9 cellular contexts compared by ENCODE assay signal in the genomic region with DNA sequence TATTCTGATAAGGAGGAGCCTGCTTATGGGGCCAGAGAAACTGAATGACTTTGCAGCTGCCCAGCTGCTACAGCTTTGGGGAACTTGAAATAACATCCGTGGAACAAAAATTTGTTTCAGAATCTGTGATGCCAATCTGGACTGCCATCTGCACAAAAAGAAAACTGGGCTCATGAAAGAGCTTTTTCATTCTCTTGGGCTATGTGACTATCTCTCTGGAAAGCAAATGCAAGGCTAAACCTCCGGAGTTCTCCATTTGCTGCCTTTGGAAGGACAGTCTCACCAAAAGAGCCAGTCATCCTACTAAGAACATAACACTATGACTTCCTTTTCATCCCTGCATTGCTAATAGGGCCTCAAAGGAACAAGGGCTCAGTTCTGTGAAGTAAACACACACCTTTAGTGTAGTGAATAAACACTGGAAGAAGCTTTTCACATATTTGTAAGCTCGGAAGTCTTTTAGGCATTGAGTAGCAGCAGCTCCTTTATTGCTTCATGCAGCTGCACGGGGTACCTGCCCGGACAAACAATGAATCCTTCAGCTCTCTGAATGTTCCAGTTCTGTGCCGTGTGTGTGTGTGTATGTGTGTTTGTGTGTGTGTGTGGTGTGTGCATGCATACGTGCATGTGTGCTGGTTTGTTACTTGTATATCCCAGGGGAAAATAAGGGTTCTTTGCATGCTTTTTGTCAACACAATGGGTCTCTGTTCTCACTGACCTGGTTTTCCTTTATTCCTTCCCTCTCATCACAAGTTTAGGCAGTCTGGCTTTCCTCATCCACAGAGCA.
DNase-seq lines count a peak whose midpoint lies in the region; ATAC-seq lines count a peak whose summit lies in the region.
"Had no signal": no experiment of that assay in that cellular context is flagged by ENCODE, and none has a peak within 500 bp of the region (broad histone marks: within the 10 kb centered on the region; RNA-seq: fewer than 3 reads in every experiment).

No MANE protein-coding gene starts in this region.

- H3K36me3 Mint-ChIP-seq in activated CD8-positive, alpha-beta memory T cell treated with anti-CD3 and anti-CD28 coated beads, Interleukin-2, amount 10 ng/mL, durations not matched to agents 7 days and 5 days, result peaks cover 17% of the 10 kb centered on the region
- no peaks in the 10 kb centered on the region for H3K36me3 Mint-ChIP-seq in dendritic cell treated with granulocyte-macrophage colony-stimulating factor and Interleukin-4, amounts not matched to agents 40 ng/mL and 50 ng/mL, for 4 days (ENCODE audit: low read depth)
- no peaks in the 10 kb centered on the region for H3K36me3 Mint-ChIP-seq in stimulated activated naive B cell treated with anti-CD40 and anti-IgM and Interleukin-4, amounts not matched to agents 10 μg/mL and 1 μg/mL and 100 μg/mL, for 72 hours

- ATAC-seq in activated CD8-positive, alpha-beta memory T cell treated with anti-CD3 and anti-CD28 coated beads, Interleukin-2, amount 10 ng/mL, durations not matched to agents 7 days and 5 days, result no peak
- ATAC-seq in stimulated activated naive B cell treated with anti-CD40 and anti-IgM and Interleukin-4, amounts not matched to agents 10 μg/mL and 1 μg/mL and 100 μg/mL, for 72 hours (replicated peaks), result peak; percentile 15 to 27
- no peak for ATAC-seq in stimulated activated naive CD8-positive, alpha-beta T cell treated with anti-CD3 and anti-CD28 coated beads, Interleukin-15, Interleukin-2, amounts not matched to agents 100 U/mL and 50 U/mL, for 24 hours

- H3K4me1 Mint-ChIP-seq in activated CD8-positive, alpha-beta memory T cell treated with anti-CD3 and anti-CD28 coated beads, Interleukin-2, amount 10 ng/mL, durations not matched to agents 7 days and 5 days, result peaks cover 95% of the 10 kb centered on the region
- peaks cover 46% of the 10 kb centered on the region for H3K4me1 Mint-ChIP-seq in dendritic cell treated with granulocyte-macrophage colony-stimulating factor and Interleukin-4, amounts not matched to agents 40 ng/mL and 50 ng/mL, for 4 days (ENCODE audit: low read depth)
- peaks cover 54 to 88% of the 10 kb centered on the region in 2 donors for H3K4me1 Mint-ChIP-seq in stimulated activated naive B cell treated with anti-CD40 and anti-IgM and Interleukin-4, amounts not matched to agents 10 μg/mL and 1 μg/mL and 100 μg/mL, for 72 hours

- H3K27ac Mint-ChIP-seq in activated CD8-positive, alpha-beta memory T cell treated with anti-CD3 and anti-CD28 coated beads, Interleukin-2, amount 10 ng/mL, durations not matched to agents 7 days and 5 days, result peak overlapping the region; percentile 64
- peak overlapping the region; percentile 54 for H3K27ac Mint-ChIP-seq in dendritic cell treated with granulocyte-macrophage colony-stimulating factor and Interleukin-4, amounts not matched to agents 40 ng/mL and 50 ng/mL, for 4 days
- H3K27ac Mint-ChIP-seq in stimulated activated naive B cell treated with anti-CD40 and anti-IgM and Interleukin-4, amounts not matched to agents 10 μg/mL and 1 μg/mL and 100 μg/mL, for 72 hours, result peak overlapping the region; percentile 69

- no peaks in the 10 kb centered on the region for H3K9me3 Mint-ChIP-seq in activated CD8-positive, alpha-beta memory T cell treated with anti-CD3 and anti-CD28 coated beads, Interleukin-2, amount 10 ng/mL, durations not matched to agents 7 days and 5 days (ENCODE audit: low read depth)
- H3K9me3 Mint-ChIP-seq in dendritic cell treated with granulocyte-macrophage colony-stimulating factor and Interleukin-4, amounts not matched to agents 40 ng/mL and 50 ng/mL, for 4 days, result no peaks in the 10 kb centered on the region
- H3K9me3 Mint-ChIP-seq in stimulated activated naive B cell treated with anti-CD40 and anti-IgM and Interleukin-4, amounts not matched to agents 10 μg/mL and 1 μg/mL and 100 μg/mL, for 72 hours, result no peaks in the 10 kb centered on the region

- DNase-seq in activated CD8-positive, alpha-beta memory T cell treated with anti-CD3 and anti-CD28 coated beads, Interleukin-2, amount 10 ng/mL, durations not matched to agents 7 days and 5 days, result no peak
- no peak for DNase-seq in activated CD8-positive, alpha-beta memory T cell treated with anti-CD3 and anti-CD28 coated beads, Interleukin-2, amount 50 U/mL, for 4 hours
- DNase-seq in NCI-H1048 (lab: John Stamatoyannopoulos, UW) (peak; percentile 23), GM03348 (ENCODE audit: low spot score) (no peak), NCI-H2171 (lab: John Stamatoyannopoulos, UW) (no peak)
- DNase-seq in stimulated activated naive B cell treated with anti-CD40 and anti-IgM and Interleukin-4, amounts not matched to agents 10 μg/mL and 1 μg/mL and 100 μg/mL, for 72 hours, result no peak
- DNase-seq in stimulated activated naive CD8-positive, alpha-beta T cell treated with anti-CD3 and anti-CD28 coated beads, Interleukin-15, Interleukin-2, amounts not matched to agents 100 U/mL and 50 U/mL, for 24 hours, result no peak
- DNase-seq: colonic mucosa had no signal

- intact Hi-C loops in dendritic cell treated with granulocyte-macrophage colony-stimulating factor and Interleukin-4, amounts not matched to agents 40 ng/mL and 50 ng/mL, for 4 days (cut with micrococcal nuclease), result loop anchor here (5.0 kb wide), 1 partner anchor 54 kb away; no protein-coding TSS in a partner anchor

- no peaks in the 10 kb centered on the region for H3K27me3 Mint-ChIP-seq in activated CD8-positive, alpha-beta memory T cell treated with anti-CD3 and anti-CD28 coated beads, Interleukin-2, amount 10 ng/mL, durations not matched to agents 7 days and 5 days
- H3K27me3 Mint-ChIP-seq in dendritic cell treated with granulocyte-macrophage colony-stimulating factor and Interleukin-4, amounts not matched to agents 40 ng/mL and 50 ng/mL, for 4 days, result peaks cover 2% of the 10 kb centered on the region
- H3K27me3 Mint-ChIP-seq in stimulated activated naive B cell treated with anti-CD40 and anti-IgM and Interleukin-4, amounts not matched to agents 10 μg/mL and 1 μg/mL and 100 μg/mL, for 72 hours, result no peaks in the 10 kb centered on the region

- H3K4me3 Mint-ChIP-seq in activated CD8-positive, alpha-beta memory T cell treated with anti-CD3 and anti-CD28 coated beads, Interleukin-2, amount 10 ng/mL, durations not matched to agents 7 days and 5 days, result no peak overlapping the region
- no peak overlapping the region for H3K4me3 Mint-ChIP-seq in dendritic cell treated with granulocyte-macrophage colony-stimulating factor and Interleukin-4, amounts not matched to agents 40 ng/mL and 50 ng/mL, for 4 days
- H3K4me3 Mint-ChIP-seq in stimulated activated naive B cell treated with anti-CD40 and anti-IgM and Interleukin-4, amounts not matched to agents 10 μg/mL and 1 μg/mL and 100 μg/mL, for 72 hours, result peak overlapping the region in 1 of 2 donors; percentile 43

- CTCF ChIA-PET in activated CD8-positive, alpha-beta memory T cell treated with anti-CD3 and anti-CD28 coated beads, Interleukin-2, amount 10 ng/mL, durations not matched to agents 7 days and 5 days (lab: Charles Lee), result interaction anchor here (1.1 kb wide), 1 partner anchor 13 kb away, joined by 3 read pairs; no protein-coding TSS in a partner anchor

Comparison
In these comparisons a context has a peak if more than half of its experiments do, and no peak if none do; other contexts are left out.
1. ATAC-seq: peak in stimulated activated naive B cell treated with anti-CD40 and anti-IgM and Interleukin-4, amounts not matched to agents 10 μg/mL and 1 μg/mL and 100 μg/mL, for 72 hours (2 of 2); none in activated CD8-positive, alpha-beta memory T cell treated with anti-CD3 and anti-CD28 coated beads, Interleukin-2, amount 10 ng/mL, durations not matched to agents 7 days and 5 days (single experiment) and stimulated activated naive CD8-positive, alpha-beta T cell treated with anti-CD3 and anti-CD28 coated beads, Interleukin-15, Interleukin-2, amounts not matched to agents 100 U/mL and 50 U/mL, for 24 hours (single experiment).
2. Peak in every context shown above with its lines, with median percentiles within 50 percentile points of each other: H3K27ac Mint-ChIP-seq.